ENCODE assay signal across 14 cellular contexts in genomic region chr6:36268478-36269248, GRCh38. TPM values are rescaled to one million over a fixed set of nuclear protein-coding genes. Genes with fewer than 3 reads are reported as not detected.
DNase-seq lines count a peak whose midpoint lies in the region; ATAC-seq, FAIRE-seq and TF ChIP-seq lines count a peak whose summit lies in the region.
"Had no signal": no experiment of that assay in that cellular context is flagged by ENCODE, and none has a peak within 500 bp of the region (broad histone marks: within the 10 kb centered on the region; RNA-seq: fewer than 3 reads in every experiment).

No MANE protein-coding gene starts in this region.

- H3K4me1 ChIP-seq in left ventricle myocardium inferior (no peaks in the 10 kb centered on the region), left lung (no peaks in the 10 kb centered on the region), upper lobe of right lung (no peaks in the 10 kb centered on the region), kidney (ENCODE audit: control insufficient read depth in 1 of 2, insufficient read depth in 1 of 2, low read depth in 1 of 2, low read length in 2 of 2) (peaks cover 0 to 3% of the 10 kb centered on the region in 2 donors)
- H3K4me1 ChIP-seq: A549, SJSA1 had no signal

- H3K4me3 ChIP-seq in left ventricle myocardium inferior (no peak overlapping the region), left lung (no peak overlapping the region), upper lobe of right lung (no peak overlapping the region), kidney (ENCODE audit: low read length in 2 of 2) (no peak overlapping the region)
- H3K4me3 ChIP-seq: A549, SJSA1, smooth muscle cell had no signal

- intact Hi-C loops in Right ventricle myocardium inferior (cut with DNase I) = no loop called here
- intact Hi-C loops in left ventricle myocardium inferior (cut with micrococcal nuclease) = no loop called here
- intact Hi-C loops in left lung (cut with DNase I) = no loop called here
- intact Hi-C loops in upper lobe of right lung (cut with DNase I) = no loop called here
- intact Hi-C loops in kidney (cut with DNase I) = no loop called here

- ATAC-seq in Right ventricle myocardium inferior (peak; percentile 16), left lung (peak; percentile 86), upper lobe of right lung (peak; percentile 53), GM21360 (IDR thresholded peaks at IDR 0.05; ENCODE audit: unreplicated experiment) (no peak)
- ATAC-seq: A549 had no signal

- H3K27me3 ChIP-seq in left ventricle myocardium inferior (ENCODE audit: low read depth) = peaks cover 66% of the 10 kb centered on the region
- peaks cover 0 to 39% of the 10 kb centered on the region in 2 donors for H3K27me3 ChIP-seq in left lung
- peaks cover 11% of the 10 kb centered on the region for H3K27me3 ChIP-seq in upper lobe of right lung

- H3K36me3 ChIP-seq in left ventricle myocardium inferior (peaks cover 4% of the 10 kb centered on the region), left lung (no peaks in the 10 kb centered on the region), upper lobe of right lung (no peaks in the 10 kb centered on the region), kidney (ENCODE audit: control insufficient read depth in 1 of 2, insufficient read depth in 2 of 2, low read length in 2 of 2) (no peaks in the 10 kb centered on the region)
- H3K36me3 ChIP-seq: SJSA1 had no signal

- H3K9me3 ChIP-seq in left ventricle myocardium inferior (replicated peaks) (peaks cover 15% of the 10 kb centered on the region), left lung (peaks cover 0 to 15% of the 10 kb centered on the region in 2 donors), upper lobe of right lung (peaks cover 7% of the 10 kb centered on the region), kidney (ENCODE audit: control insufficient read depth in 1 of 2, low read length in 2 of 2) (peaks cover 0 to 4% of the 10 kb centered on the region in 2 donors)
- H3K9me3 ChIP-seq: A549, SJSA1 had no signal

- no peak for TF ChIP-seq POLR2A in GM12892 (IDR thresholded peaks at IDR 0.05; ENCODE audit: low read depth, low read length)

- H3K9ac ChIP-seq in kidney (ENCODE audit: low read length in 2 of 2) = no peak overlapping the region

- FAIRE-seq in GM12892 (lab: Jason Lieb, UNC) = no peak
- no peak for FAIRE-seq in kidney (lab: Jason Lieb, UNC)
- FAIRE-seq: A549 had no signal

- H3K27ac ChIP-seq in left ventricle myocardium inferior (replicated peaks) = no peak overlapping the region
- peak overlapping the region; percentile 63 for H3K27ac ChIP-seq in cingulate gyrus (ENCODE audit: low read depth, low read length)
- no peak overlapping the region for H3K27ac ChIP-seq in left lung
- no peak overlapping the region for H3K27ac ChIP-seq in upper lobe of right lung
- H3K27ac ChIP-seq in kidney (ENCODE audit: low read depth in 2 of 2, low read length in 2 of 2) = no peak overlapping the region
- H3K27ac ChIP-seq: A549, SJSA1 had no signal

- TF ChIP-seq CTCF in left ventricle myocardium inferior (IDR thresholded peaks at IDR 0.05; ENCODE audit: borderline replicate concordance) (no peak), left lung (IDR thresholded peaks at IDR 0.05) (no peak), upper lobe of right lung (IDR thresholded peaks at IDR 0.05) (no peak), kidney (IDR thresholded peaks at IDR 0.05; ENCODE audit: borderline replicate concordance, extremely low read depth, insufficient read depth) (no peak)

- DNase-seq in Right ventricle myocardium inferior (ENCODE audit: missing footprints) (no peak), left ventricle myocardium inferior (no peak), left lung (peak; percentile 59 to 65), upper lobe of right lung (no peak), GM12892 (ENCODE audit: insufficient read length) (no peak), kidney (no peak)
- DNase-seq: Calu3, NCI-H1694 treated with DMSO at 0.1 percent for 48 hours had no signal

RNA-seq across cellular contexts. Expression of gene PNPLA1, which starts 1.2 kb away (rescaled TPM):
- not detected for total RNA-seq in Right ventricle myocardium inferior
- not detected for total RNA-seq in left ventricle myocardium inferior
- 1 to 10 TPM in 1 of 2 donors, not detected in 1; 2.0 TPM for total RNA-seq in left lung
- total RNA-seq in upper lobe of right lung = 0.35 TPM
- polyA plus RNA-seq in GM12892 (2012; ENCODE audit: missing spikeins) = not detected
- 0.19 TPM for total RNA-seq in kidney
- 1.2 TPM for polyA plus RNA-seq in kidney (ENCODE audit: insufficient read depth, low read depth, low replicate concordance)
- total RNA-seq: glomerular endothelial cell, SJSA1, smooth muscle cell had no signal
- polyA plus RNA-seq: smooth muscle cell had no signal

Comparison
In these comparisons a context has a peak if more than half of its experiments do, and no peak if none do; other contexts are left out.
1. DNase-seq: peak in left lung (2 of 2); none in Right ventricle myocardium inferior (single experiment), left ventricle myocardium inferior (single experiment), upper lobe of right lung (single experiment), GM12892 (single experiment) and kidney (single experiment).